In the genomic region with DNA sequence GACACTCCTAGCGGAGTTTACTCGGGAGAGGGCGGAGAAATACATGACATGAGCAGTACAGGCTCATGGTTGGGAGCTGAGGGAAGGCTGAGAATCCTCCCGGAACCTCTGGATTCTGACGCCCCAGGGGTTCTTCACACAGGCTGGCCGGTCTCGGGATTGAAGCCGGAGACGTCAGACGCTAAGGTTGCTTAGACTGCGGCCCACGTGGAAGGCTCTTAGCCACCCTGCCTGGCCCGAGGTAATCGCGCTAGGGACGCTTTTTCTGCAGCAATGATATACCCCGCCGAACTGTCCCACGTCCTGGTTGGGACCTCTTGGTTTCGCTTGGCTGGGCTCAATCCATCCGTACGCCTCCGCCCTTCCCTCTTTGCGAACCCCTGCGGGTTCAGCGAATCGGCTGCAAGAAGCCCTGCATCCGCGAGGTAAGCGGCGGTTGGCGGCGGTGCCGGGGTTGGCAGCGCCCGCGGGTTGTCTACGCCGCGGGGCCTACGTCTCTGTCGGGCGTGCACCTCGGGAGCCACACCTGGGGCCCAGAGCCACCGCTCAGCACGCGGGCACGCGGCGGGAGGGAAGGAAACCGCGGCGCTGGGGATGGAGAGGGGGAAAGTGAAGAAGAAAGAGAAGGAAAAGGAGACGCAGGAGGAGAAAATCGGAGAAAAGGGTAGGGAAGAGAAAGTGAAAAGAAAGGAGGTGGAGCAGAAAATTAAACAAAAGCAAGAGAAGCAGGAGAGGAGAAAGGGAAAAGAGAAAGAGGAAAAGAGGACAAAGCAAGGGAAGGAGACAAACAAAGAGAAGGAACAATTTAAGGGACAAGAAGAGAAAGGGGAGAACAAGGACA, we compare ENCODE assay signal across 8 cellular contexts. TPM values are rescaled to one million over a fixed set of nuclear protein-coding genes. Genes with fewer than 3 reads are reported as not detected.
DNase-seq lines count a peak whose midpoint lies in the region; ATAC-seq and TF ChIP-seq lines count a peak whose summit lies in the region.

A gene with protein sequence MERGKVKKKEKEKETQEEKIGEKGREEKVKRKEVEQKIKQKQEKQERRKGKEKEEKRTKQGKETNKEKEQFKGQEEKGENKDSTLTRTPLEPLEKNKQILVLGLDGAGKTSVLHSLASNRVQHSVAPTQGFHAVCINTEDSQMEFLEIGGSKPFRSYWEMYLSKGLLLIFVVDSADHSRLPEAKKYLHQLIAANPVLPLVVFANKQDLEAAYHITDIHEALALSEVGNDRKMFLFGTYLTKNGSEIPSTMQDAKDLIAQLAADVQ (plus strand): TSS at position 523 of the 841 bp plus-strand sequence. CDS start 72 bp downstream, at position 595.

- POLR2A ChIA-PET in CD8-positive, alpha-beta T cell (lab: Charles Lee) = no interaction called here

- peaks cover 2% of the 10 kb centered on the region for H3K27me3 Mint-ChIP-seq in CD8-positive, alpha-beta T cell (ENCODE audit: low read depth)
- H3K27me3 Mint-ChIP-seq in activated T-helper 2 cell treated with anti-CD3 and anti-CD28 coated beads, Interferon-gamma antibody, Interleukin-2, Interleukin-4, amounts not matched to agents 10 μg/mL and 5 μg/mL and 100 μg/mL, durations not matched to agents 14 hours and 24 hours and 36 hours (ENCODE audit: low read depth) = peaks cover 9% of the 10 kb centered on the region
- H3K27me3 Mint-ChIP-seq in neural progenitor cell (ENCODE audit: insufficient read depth, low read depth) = peaks cover 8% of the 10 kb centered on the region

- H3K27me3 ChIP-seq in CD8-positive, alpha-beta T cell (ENCODE audit: insufficient read depth, low read length) = no peaks in the 10 kb centered on the region
- peaks cover 20% of the 10 kb centered on the region for H3K27me3 ChIP-seq in neural progenitor cell

- peaks cover 31% of the 10 kb centered on the region for H3F3A ChIP-seq in neural progenitor cell (ENCODE audit: low read depth)

- peak within 1 kb of the TSS; percentile 82 for H3K27ac Mint-ChIP-seq in CD8-positive, alpha-beta T cell
- H3K27ac Mint-ChIP-seq in activated T-helper 2 cell treated with anti-CD3 and anti-CD28 coated beads, Interferon-gamma antibody, Interleukin-2, Interleukin-4, amounts not matched to agents 10 μg/mL and 5 μg/mL and 100 μg/mL, durations not matched to agents 14 hours and 24 hours and 36 hours = no peak within 1 kb of the TSS
- H3K27ac Mint-ChIP-seq in neural progenitor cell = peak within 1 kb of the TSS; percentile 22

- peaks cover 20% of the 10 kb centered on the region for H3K36me3 Mint-ChIP-seq in CD8-positive, alpha-beta T cell
- peaks cover 18% of the 10 kb centered on the region for H3K36me3 Mint-ChIP-seq in activated T-helper 2 cell treated with anti-CD3 and anti-CD28 coated beads, Interferon-gamma antibody, Interleukin-2, Interleukin-4, amounts not matched to agents 10 μg/mL and 5 μg/mL and 100 μg/mL, durations not matched to agents 14 hours and 24 hours and 36 hours (ENCODE audit: low read depth)
- peaks cover 10% of the 10 kb centered on the region for H3K36me3 Mint-ChIP-seq in neural progenitor cell

- intact Hi-C loops in CD8-positive, alpha-beta T cell (cut with DNase I, micrococcal nuclease) = loop anchor here (2.0 to 5.0 kb wide), 4 partner anchors 21 to 69 kb away; a partner anchor contains a TSS
- intact Hi-C loops in activated T-helper 2 cell treated with anti-CD3 and anti-CD28 coated beads, Interferon-gamma antibody, Interleukin-2, Interleukin-4, amounts not matched to agents 10 μg/mL and 5 μg/mL and 100 μg/mL, durations not matched to agents 14 hours and 24 hours and 36 hours (cut with micrococcal nuclease) = no loop called here

- peak within 1 kb of the TSS; percentile 70 for H3K4me3 ChIP-seq in CD8-positive, alpha-beta T cell (ENCODE audit: low read depth, low read length)
- peak within 1 kb of the TSS; percentile 66 for H3K4me3 ChIP-seq in neural progenitor cell

- no peaks in the 10 kb centered on the region for H3K9me3 ChIP-seq in CD8-positive, alpha-beta T cell (ENCODE audit: low read length)
- H3K9me3 ChIP-seq in neural progenitor cell (ENCODE audit: low read depth) = no peaks in the 10 kb centered on the region

- no peaks in the 10 kb centered on the region for H3K36me3 ChIP-seq in CD8-positive, alpha-beta T cell (ENCODE audit: insufficient read depth, low read length)
- H3K36me3 ChIP-seq in neural progenitor cell = peaks cover 6% of the 10 kb centered on the region

- CTCF ChIA-PET in CD8-positive, alpha-beta T cell (lab: Charles Lee) = no interaction called here

- DNase-seq in CD8-positive, alpha-beta T cell = peak; percentile 40 to 83 (median 62)
- DNase-seq in NCI-H226 (peak; percentile 3), fibroblast of the conjunctiva (ENCODE audit: low read depth) (peak; percentile 20), neural progenitor cell (ENCODE audit: low spot score) (peak; percentile 80)
- peak; percentile 42 for DNase-seq in activated T-helper 2 cell treated with anti-CD3 and anti-CD28 coated beads, Interferon-gamma antibody, Interleukin-2, Interleukin-4, amounts not matched to agents 10 μg/mL and 5 μg/mL and 100 μg/mL, durations not matched to agents 14 hours and 24 hours and 36 hours (ENCODE audit: low spot score)
- DNase-seq in stimulated activated naive CD4-positive, alpha-beta T cell treated with Interleukin-2 at 50 U/mL for 16 hours (lab: John Stamatoyannopoulos, UW) = peak; percentile 31

- no peaks in the 10 kb centered on the region for H3K79me2 ChIP-seq in neural progenitor cell (ENCODE audit: low read depth)

- peaks cover 15% of the 10 kb centered on the region for H3K4me1 ChIP-seq in CD8-positive, alpha-beta T cell (ENCODE audit: insufficient read depth, low read length)
- H3K4me1 ChIP-seq in neural progenitor cell = no peaks in the 10 kb centered on the region

- no peaks in the 10 kb centered on the region for H3K9me3 Mint-ChIP-seq in CD8-positive, alpha-beta T cell
- no peaks in the 10 kb centered on the region for H3K9me3 Mint-ChIP-seq in activated T-helper 2 cell treated with anti-CD3 and anti-CD28 coated beads, Interferon-gamma antibody, Interleukin-2, Interleukin-4, amounts not matched to agents 10 μg/mL and 5 μg/mL and 100 μg/mL, durations not matched to agents 14 hours and 24 hours and 36 hours
- no peaks in the 10 kb centered on the region for H3K9me3 Mint-ChIP-seq in neural progenitor cell

- H2AFZ ChIP-seq in neural progenitor cell (replicated peaks) = peak within 1 kb of the TSS; percentile 98

- peak within 1 kb of the TSS; percentile 26 for H3K27ac ChIP-seq in CD8-positive, alpha-beta T cell (ENCODE audit: low read depth, low read length)
- no peak within 1 kb of the TSS for H3K27ac ChIP-seq in neural progenitor cell

- peak within 1 kb of the TSS; percentile 97 for H3K4me2 ChIP-seq in neural progenitor cell

- H3K4me1 Mint-ChIP-seq in CD8-positive, alpha-beta T cell (ENCODE audit: low read depth) = peaks cover 17% of the 10 kb centered on the region
- H3K4me1 Mint-ChIP-seq in activated T-helper 2 cell treated with anti-CD3 and anti-CD28 coated beads, Interferon-gamma antibody, Interleukin-2, Interleukin-4, amounts not matched to agents 10 μg/mL and 5 μg/mL and 100 μg/mL, durations not matched to agents 14 hours and 24 hours and 36 hours (ENCODE audit: low read depth) = peaks cover 19% of the 10 kb centered on the region
- H3K4me1 Mint-ChIP-seq in neural progenitor cell = peaks cover 17% of the 10 kb centered on the region

- peaks cover 9% of the 10 kb centered on the region for H4K20me1 ChIP-seq in neural progenitor cell (ENCODE audit: low read depth)

- ATAC-seq in CD8-positive, alpha-beta T cell = peak; percentile 97
- ATAC-seq in GM21786 (IDR thresholded peaks at IDR 0.05; ENCODE audit: unreplicated experiment) = peak; percentile 60
- ATAC-seq in GM21528 (IDR thresholded peaks at IDR 0.05; ENCODE audit: low FRiP score, unreplicated experiment) = no peak

- TF ChIP-seq CTCF in CD8-positive, alpha-beta T cell (IDR thresholded peaks at IDR 0.05) = no peak
- no peak for TF ChIP-seq CTCF in neural progenitor cell (IDR thresholded peaks at IDR 0.05)

- H3K9ac ChIP-seq in neural progenitor cell = no peak within 1 kb of the TSS

- H3K4me3 Mint-ChIP-seq in CD8-positive, alpha-beta T cell = peak within 1 kb of the TSS; percentile 89
- peak within 1 kb of the TSS; percentile 82 for H3K4me3 Mint-ChIP-seq in activated T-helper 2 cell treated with anti-CD3 and anti-CD28 coated beads, Interferon-gamma antibody, Interleukin-2, Interleukin-4, amounts not matched to agents 10 μg/mL and 5 μg/mL and 100 μg/mL, durations not matched to agents 14 hours and 24 hours and 36 hours (ENCODE audit: low read depth)
- peak within 1 kb of the TSS; percentile 91 for H3K4me3 Mint-ChIP-seq in neural progenitor cell

RNA-seq across cellular contexts. Expression of the gene that starts here (rescaled TPM):
- under 1 TPM in 1 of 2 experiments, not detected in 1; 0.19 TPM for total RNA-seq in CD8-positive, alpha-beta T cell
- not detected in 2 replicates for total RNA-seq in activated T-helper 2 cell treated with anti-CD3 and anti-CD28 coated beads, Interferon-gamma antibody, Interleukin-2, Interleukin-4, amounts not matched to agents 10 μg/mL and 5 μg/mL and 100 μg/mL, durations not matched to agents 14 hours and 24 hours and 36 hours
- total RNA-seq in neural progenitor cell (ENCODE audit: low replicate concordance) = 0.45 and 0.68 TPM in 2 replicates

Comparison
In these comparisons a context has a peak if more than half of its experiments do, and no peak if none do; other contexts are left out.
1. Peak in DNase-seq, ATAC-seq, H3K4me3 ChIP-seq and H3K27ac ChIP-seq in CD8-positive, alpha-beta T cell; RNA of the gene not detected or under 1 TPM.
2. Peak in DNase-seq in activated T-helper 2 cell treated with anti-CD3 and anti-CD28 coated beads, Interferon-gamma antibody, Interleukin-2, Interleukin-4, amounts not matched to agents 10 μg/mL and 5 μg/mL and 100 μg/mL, durations not matched to agents 14 hours and 24 hours and 36 hours; RNA of the gene not detected or under 1 TPM.
3. Peak in DNase-seq, H3K4me3 ChIP-seq and H3K4me2 ChIP-seq in neural progenitor cell; RNA of the gene not detected or under 1 TPM.
4. DNase-seq: peak in every context shown above with its lines; median percentile 80 in neural progenitor cell; 62 in CD8-positive, alpha-beta T cell; 42 in activated T-helper 2 cell treated with anti-CD3 and anti-CD28 coated beads, Interferon-gamma antibody, Interleukin-2, Interleukin-4, amounts not matched to agents 10 μg/mL and 5 μg/mL and 100 μg/mL, durations not matched to agents 14 hours and 24 hours and 36 hours; 31 in stimulated activated naive CD4-positive, alpha-beta T cell treated with Interleukin-2 at 50 U/mL for 16 hours; 20 in fibroblast of the conjunctiva; 3 in NCI-H226.